14 cellular contexts compared by ENCODE assay signal in genomic region chr2:152367547-152368250, GRCh38. TPM values are rescaled to one million over a fixed set of nuclear protein-coding genes. Genes with fewer than 3 reads are reported as not detected.
DNase-seq lines count a peak whose midpoint lies in the region; ATAC-seq, FAIRE-seq and TF ChIP-seq lines count a peak whose summit lies in the region.
"Had no signal": no experiment of that assay in that cellular context is flagged by ENCODE, and none has a peak within 500 bp of the region (broad histone marks: within the 10 kb centered on the region; RNA-seq: fewer than 3 reads in every experiment).

No MANE protein-coding gene starts in this region.

- peaks cover 0 to 5% of the 10 kb centered on the region in 2 donors for H3K4me1 ChIP-seq in kidney (ENCODE audit: control insufficient read depth in 1 of 2, insufficient read depth in 1 of 2, low read depth in 1 of 2, low read length in 2 of 2)

- H3K27ac ChIP-seq in kidney (ENCODE audit: low read depth in 2 of 2, low read length in 2 of 2), result no peak overlapping the region
- H3K27ac ChIP-seq: heart left ventricle had no signal

- ATAC-seq in GM18519 (IDR thresholded peaks at IDR 0.05; ENCODE audit: low FRiP score, unreplicated experiment) (peak; percentile 84), GM21619 (IDR thresholded peaks at IDR 0.05; ENCODE audit: unreplicated experiment) (peak; percentile 92), HG03175 (IDR thresholded peaks at IDR 0.05; ENCODE audit: unreplicated experiment) (peak; percentile 89), left ventricle myocardium superior (no peak), Right ventricle myocardium inferior (no peak)
- ATAC-seq: heart left ventricle, T-helper 17 cell had no signal

- DNase-seq in fibroblast of peridontal ligament (ENCODE audit: extremely low read depth) (peak; percentile 47), left ventricle myocardium superior (no peak), kidney (no peak), NCI-H2107 treated with DMSO at 0.1 percent for 48 hours (lab: John Stamatoyannopoulos, UW; ENCODE audit: unreplicated experiment) (no peak), Right ventricle myocardium inferior (ENCODE audit: missing footprints) (no peak)
- DNase-seq: activated naive CD8-positive, alpha-beta T cell treated with anti-CD3 and anti-CD28 coated beads, Interleukin-2, amount 10 ng/mL, durations not matched to agents 7 days and 5 days; cortex of kidney; heart left ventricle; midbrain; NCI-H146; T-helper 17 cell had no signal

- H3K9me3 ChIP-seq in kidney (ENCODE audit: control insufficient read depth in 1 of 2, low read length in 2 of 2), result no peaks in the 10 kb centered on the region
- H3K9me3 ChIP-seq: heart left ventricle had no signal

- H3K9ac ChIP-seq in kidney (ENCODE audit: low read length in 2 of 2), result no peak overlapping the region

- no peak for TF ChIP-seq CTCF in kidney (IDR thresholded peaks at IDR 0.05; ENCODE audit: borderline replicate concordance, extremely low read depth, insufficient read depth)

- no peak overlapping the region for H3K4me3 ChIP-seq in kidney (ENCODE audit: low read length in 2 of 2)
- H3K4me3 ChIP-seq: heart left ventricle had no signal

- FAIRE-seq in kidney (lab: Jason Lieb, UNC), result no peak

- intact Hi-C loops in left ventricle myocardium superior (cut with micrococcal nuclease), result no loop called here
- intact Hi-C loops in kidney (cut with DNase I), result no loop called here
- intact Hi-C loops in Right ventricle myocardium inferior (cut with DNase I), result no loop called here

- no peaks in the 10 kb centered on the region for H3K36me3 ChIP-seq in kidney (ENCODE audit: control insufficient read depth in 1 of 2, insufficient read depth in 2 of 2, low read length in 2 of 2)
- H3K36me3 ChIP-seq: heart left ventricle had no signal

RNA-seq across cellular contexts. Expression of gene FMNL2, which starts 32.7 kb away (rescaled TPM):
- total RNA-seq in left ventricle myocardium superior (6.4 TPM), kidney (39.1 TPM), Right ventricle myocardium inferior (7.2 TPM)
- polyA plus RNA-seq in kidney (ENCODE audit: insufficient read depth, low read depth, low replicate concordance), result 10.7 TPM

Comparison
In these comparisons a context has a peak if more than half of its experiments do, and no peak if none do; other contexts are left out.
1. ATAC-seq: peak in GM18519 (single experiment), GM21619 (single experiment) and HG03175 (single experiment); none in left ventricle myocardium superior (single experiment) and Right ventricle myocardium inferior (single experiment).